ENCODE assay signal across 17 cellular contexts in the genomic region with DNA sequence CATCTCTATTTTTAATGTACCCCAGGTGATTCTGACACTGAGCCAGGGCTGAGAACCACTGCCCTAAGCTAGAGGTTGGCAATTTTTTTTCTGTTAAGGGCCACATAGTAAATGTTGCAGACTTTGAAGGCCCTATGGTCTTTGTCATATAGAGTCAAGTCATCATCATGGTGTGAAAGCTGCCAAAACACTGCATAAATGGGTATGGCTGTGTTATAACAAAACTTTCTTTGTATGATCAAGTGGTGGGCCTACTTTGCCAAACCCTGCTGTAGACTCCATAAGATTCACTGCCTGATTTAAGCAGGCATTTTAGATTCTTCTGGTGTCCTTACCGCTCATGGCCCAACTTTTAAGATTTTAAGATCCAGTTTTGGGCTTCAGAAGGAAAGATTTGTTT.
A peak's percentile ranks its signal among the peaks of the same experiment; 100 is the strongest.
DNase-seq lines count a peak whose midpoint lies in the region; ATAC-seq and TF ChIP-seq lines count a peak whose summit lies in the region.
"Had no signal": no experiment of that assay in that cellular context is flagged by ENCODE, and none has a peak within 500 bp of the region (broad histone marks: within the 10 kb centered on the region; RNA-seq: fewer than 3 reads in every experiment).

No MANE protein-coding gene starts in this region.

- H3K27ac ChIP-seq in breast epithelium: peak overlapping the region; percentile 10 to 17
- no peak overlapping the region for H3K27ac ChIP-seq in mammary epithelial cell (ENCODE audit: insufficient read depth, low read depth, low read length)
- H3K27ac ChIP-seq in body of pancreas: peak overlapping the region in 3 of 4 donors; percentile 27 to 75 (median 57)
- H3K27ac ChIP-seq in MM.1S (ENCODE audit: low read length): no peak overlapping the region
- H3K27ac ChIP-seq: BLaER1, C4-2B, GM23248 had no signal

- WGBS in mammary epithelial cell (ENCODE audit: low coverage, missing lambda C conversion rate): 100% methylated on average over 1 of the region's 1 CpG
- WGBS in body of pancreas, 2 donors: 96 to 100% methylated on average over 1 of the region's 1 CpG

- peaks cover 0 to 10% of the 10 kb centered on the region in 2 donors for H3K4me1 ChIP-seq in breast epithelium
- no peaks in the 10 kb centered on the region for H3K4me1 ChIP-seq in mammary epithelial cell (ENCODE audit: insufficient read depth, low read length)
- peaks cover 42% of the 10 kb centered on the region for H3K4me1 ChIP-seq in body of pancreas
- no peaks in the 10 kb centered on the region for H3K4me1 ChIP-seq in MM.1S (ENCODE audit: low read length)
- H3K4me1 ChIP-seq: Caco-2 had no signal

- H3K9me2 ChIP-seq in MM.1S (replicated peaks; ENCODE audit: insufficient read depth, low read length): no peaks in the 10 kb centered on the region

- CTCF ChIA-PET in mammary epithelial cell (lab: Charles Lee; ENCODE audit: low non-redundant PET): no interaction called here

- H3K9ac ChIP-seq in mammary epithelial cell (ENCODE audit: insufficient read depth, low read length): no peak overlapping the region
- no peak overlapping the region for H3K9ac ChIP-seq in MM.1S (ENCODE audit: low read length)
- H3K9ac ChIP-seq: BLaER1, GM23248 had no signal

- intact Hi-C loops in breast epithelium (cut with DNase I; ENCODE audit: low total_unique reads): no loop called here
- intact Hi-C loops in mammary epithelial cell (cut with micrococcal nuclease): no loop called here
- intact Hi-C loops in body of pancreas (cut with DNase I): no loop called here

- DNase-seq in breast epithelium (ENCODE audit: low spot score in 2 of 2) (no peak), mammary epithelial cell (no peak), body of pancreas (peak in 1 of 4 donors; percentile 2), mesenteric fat pad (ENCODE audit: low spot score) (peak; percentile 14), anterior cingulate cortex (lab: John Stamatoyannopoulos, UW) (no peak), MM.1S (no peak), NCI-H2081 treated with DMSO at 0.1 percent for 48 hours (lab: John Stamatoyannopoulos, UW) (no peak)
- DNase-seq: Caco-2; CD4-positive, CD25-positive, alpha-beta regulatory T cell; CD8-positive, alpha-beta T cell; DMS153; DND-41; GM23248; H7; HCEC 1CT had no signal

- dilution Hi-C loops in mammary epithelial cell (cut with HindIII; ENCODE audit: low sequenced_read_pairs): no loop called here

- H3K4me2 ChIP-seq in mammary epithelial cell (ENCODE audit: insufficient read depth, low read depth, low read length) (no peak overlapping the region), MM.1S (ENCODE audit: low read depth, low read length) (no peak overlapping the region)
- H3K4me2 ChIP-seq: BLaER1 had no signal

- ATAC-seq in body of pancreas: no peak
- ATAC-seq: CD8-positive, alpha-beta T cell had no signal

- H2AFZ ChIP-seq in mammary epithelial cell (ENCODE audit: low read depth, low read length) (no peak overlapping the region), MM.1S (ENCODE audit: low read length) (no peak overlapping the region)
- H2AFZ ChIP-seq: GM23248 had no signal

- H3K4me3 ChIP-seq in breast epithelium (no peak overlapping the region), mammary epithelial cell (replicated peaks in 1 of 3; ENCODE audit: insufficient read depth in 1 of 3, low read depth in 2 of 3, low read length in 3 of 3) (no peak overlapping the region), body of pancreas (no peak overlapping the region), MM.1S (ENCODE audit: low read length) (no peak overlapping the region)
- H3K4me3 ChIP-seq: BLaER1, GM23248 had no signal

- no peak for TF ChIP-seq CTCF in breast epithelium (IDR thresholded peaks at IDR 0.05)
- no peak for TF ChIP-seq CTCF in mammary epithelial cell (conservative IDR thresholded peaks at IDR 0.05 in 1 of 2, IDR thresholded peaks at IDR 0.05 in 1 of 2; ENCODE audit: extremely low read depth in 1 of 2, insufficient read depth in 1 of 2, low read depth in 1 of 2, low read length in 2 of 2)
- no peak for TF ChIP-seq CTCF in body of pancreas (IDR thresholded peaks at IDR 0.05)
- no peak for TF ChIP-seq CTCF in MM.1S (IDR thresholded peaks at IDR 0.05; ENCODE audit: low read length)

- H4K20me1 ChIP-seq in mammary epithelial cell (ENCODE audit: insufficient read depth, low read length): no peaks in the 10 kb centered on the region
- H4K20me1 ChIP-seq in MM.1S (ENCODE audit: insufficient read depth, low read length): no peaks in the 10 kb centered on the region
- H4K20me1 ChIP-seq: BLaER1 had no signal

- BruUV-seq in mammary epithelial cell (replicated peaks; lab: Mats Ljungman, UMichigan): no TSS peak

- no peaks in the 10 kb centered on the region for H3K27me3 ChIP-seq in breast epithelium
- H3K27me3 ChIP-seq in mammary epithelial cell (ENCODE audit: insufficient read depth, low read length): no peaks in the 10 kb centered on the region
- no peaks in the 10 kb centered on the region for H3K27me3 ChIP-seq in body of pancreas
- H3K27me3 ChIP-seq in MM.1S (replicated peaks; ENCODE audit: insufficient read depth, low read length): no peaks in the 10 kb centered on the region
- H3K27me3 ChIP-seq: BLaER1 had no signal

- in situ Hi-C loops in mammary epithelial cell (cut with MboI; ENCODE audit: low sequenced_read_pairs in 2 of 2): no loop called here

- no peaks in the 10 kb centered on the region for H3K9me3 ChIP-seq in breast epithelium
- no peaks in the 10 kb centered on the region for H3K9me3 ChIP-seq in mammary epithelial cell (replicated peaks; ENCODE audit: insufficient read depth, low read length)
- no peaks in the 10 kb centered on the region for H3K9me3 ChIP-seq in body of pancreas
- no peaks in the 10 kb centered on the region for H3K9me3 ChIP-seq in MM.1S (replicated peaks; ENCODE audit: insufficient read depth, low read length)
- H3K9me3 ChIP-seq: Caco-2 had no signal

- H3K79me2 ChIP-seq in mammary epithelial cell (ENCODE audit: insufficient read depth, low read length) (peaks cover 9% of the 10 kb centered on the region), MM.1S (ENCODE audit: low read length) (no peaks in the 10 kb centered on the region)

- no peaks in the 10 kb centered on the region for H3K36me3 ChIP-seq in breast epithelium
- H3K36me3 ChIP-seq in mammary epithelial cell (ENCODE audit: insufficient read depth, low read length): no peaks in the 10 kb centered on the region
- H3K36me3 ChIP-seq in body of pancreas (replicated peaks in 1 of 2; ENCODE audit: insufficient read depth in 1 of 2, low read depth in 2 of 2): no peaks in the 10 kb centered on the region
- no peaks in the 10 kb centered on the region for H3K36me3 ChIP-seq in MM.1S (replicated peaks; ENCODE audit: insufficient read depth, low read length)
- H3K36me3 ChIP-seq: BLaER1 had no signal

- TF ChIP-seq POLR2A in breast epithelium (IDR thresholded peaks at IDR 0.05) (no peak), body of pancreas (IDR thresholded peaks at IDR 0.05) (no peak)

- H3F3A ChIP-seq in MM.1S (ENCODE audit: insufficient read depth, low read length): no peaks in the 10 kb centered on the region

Comparison
In these comparisons a context has a peak if more than half of its experiments do, and no peak if none do; other contexts are left out.
1. H3K27ac ChIP-seq: peak in breast epithelium (2 of 2) and body of pancreas (3 of 4); none in mammary epithelial cell (single experiment) and MM.1S (single experiment).